Comparison of ENCODE assay signal across 12 cellular contexts in genomic region chr21:17901458-17902092, GRCh38.
DNase-seq lines count a peak whose midpoint lies in the region; ATAC-seq and TF ChIP-seq lines count a peak whose summit lies in the region.
"Had no signal": no experiment of that assay in that cellular context is flagged by ENCODE, and none has a peak within 500 bp of the region (broad histone marks: within the 10 kb centered on the region; RNA-seq: fewer than 3 reads in every experiment).

No MANE protein-coding gene starts in this region.

- H3K79me2 ChIP-seq in GM23248 (ENCODE audit: insufficient read depth) (no peaks in the 10 kb centered on the region), mammary epithelial cell (ENCODE audit: insufficient read depth, low read length) (no peaks in the 10 kb centered on the region)

- no peak overlapping the region for H3K4me3 ChIP-seq in GM23248
- no peak overlapping the region for H3K4me3 ChIP-seq in mammary epithelial cell (replicated peaks in 1 of 3; ENCODE audit: insufficient read depth in 1 of 3, low read depth in 2 of 3, low read length in 3 of 3)

- no peak for ATAC-seq in HG03442 (IDR thresholded peaks at IDR 0.05; ENCODE audit: unreplicated experiment)

- H3K9me3 ChIP-seq in GM23248 (ENCODE audit: low read depth) (no peaks in the 10 kb centered on the region), mammary epithelial cell (replicated peaks; ENCODE audit: insufficient read depth, low read length) (no peaks in the 10 kb centered on the region)

- peaks cover 36% of the 10 kb centered on the region for H3K9me3 Mint-ChIP-seq in mesothelial cell of epicardium
- peaks cover 18% of the 10 kb centered on the region for H3K9me3 Mint-ChIP-seq in activated CD4-positive, alpha-beta T cell treated with anti-CD3 and anti-CD28 coated beads, Interleukin-2, amount 10 ng/mL, durations not matched to agents 24 days and 14 days

- dilution Hi-C loops in mammary epithelial cell (cut with HindIII; ENCODE audit: low sequenced_read_pairs) = loop anchor here (25.0 kb wide), 1 partner anchor 239 kb away; no protein-coding TSS in a partner anchor

- no peak overlapping the region for H3K27ac ChIP-seq in GM23248
- no peak overlapping the region for H3K27ac ChIP-seq in mammary epithelial cell (ENCODE audit: insufficient read depth, low read depth, low read length)

- no peaks in the 10 kb centered on the region for H3F3A ChIP-seq in GM23248 (ENCODE audit: insufficient read depth)

- H3K27me3 Mint-ChIP-seq in mesothelial cell of epicardium (ENCODE audit: low read depth) = no peaks in the 10 kb centered on the region
- H3K27me3 Mint-ChIP-seq in activated CD4-positive, alpha-beta T cell treated with anti-CD3 and anti-CD28 coated beads, Interleukin-2, amount 10 ng/mL, durations not matched to agents 24 days and 14 days = peaks cover 3% of the 10 kb centered on the region
- H3K27me3 Mint-ChIP-seq: CD4-positive, alpha-beta memory T cell had no signal

- H3K4me1 ChIP-seq in GM23248 (ENCODE audit: insufficient read depth) (no peaks in the 10 kb centered on the region), mammary epithelial cell (ENCODE audit: insufficient read depth, low read length) (peaks cover 3% of the 10 kb centered on the region)

- 67 to 68% methylated on average over 10 of the region's 10 CpGs for WGBS in GM23248 (ENCODE audit: low coverage in 1 of 2, low lambda C conversion rate in 2 of 2, missing lambda C conversion rate in 2 of 2), 2 experiments
- WGBS in mammary epithelial cell (ENCODE audit: low coverage, missing lambda C conversion rate) = 83% methylated on average over 9 of the region's 10 CpGs

- H3K4me2 ChIP-seq in GM23248 (ENCODE audit: unreplicated experiment) (no peak overlapping the region), mammary epithelial cell (ENCODE audit: insufficient read depth, low read depth, low read length) (no peak overlapping the region)

- in situ Hi-C loops in GM23248 (cut with MboI) = loop anchor here (5.0 kb wide), 1 partner anchor 224 kb away; no protein-coding TSS in a partner anchor
- in situ Hi-C loops in mammary epithelial cell (cut with MboI; ENCODE audit: low sequenced_read_pairs in 2 of 2) = loop anchor here (5.0 kb wide), 1 partner anchor 224 kb away; no protein-coding TSS in a partner anchor

- H3K9me2 ChIP-seq in GM23248 (ENCODE audit: insufficient read depth) = no peaks in the 10 kb centered on the region

- H3K9ac ChIP-seq in GM23248 (no peak overlapping the region), mammary epithelial cell (ENCODE audit: insufficient read depth, low read length) (no peak overlapping the region)

- peak overlapping the region; percentile 62 for H3K27ac Mint-ChIP-seq in mesothelial cell of epicardium
- H3K27ac Mint-ChIP-seq in activated CD4-positive, alpha-beta T cell treated with anti-CD3 and anti-CD28 coated beads, Interleukin-2, amount 10 ng/mL, durations not matched to agents 24 days and 14 days = no peak overlapping the region

- peak; percentile 11 for DNase-seq in GM23248
- peak; percentile 51 for DNase-seq in NCI-H345 (lab: John Stamatoyannopoulos, UW)
- DNase-seq in mammary epithelial cell = peak; percentile 40
- no peak for DNase-seq in mesothelial cell of epicardium (ENCODE audit: low spot score in 2 of 2, unreplicated experiment in 2 of 2)
- DNase-seq in kidney glomerular epithelial cell (lab: John Stamatoyannopoulos, UW) = no peak
- DNase-seq in activated CD4-positive, alpha-beta T cell treated with anti-CD3 and anti-CD28 coated beads, Interleukin-2, amount 10 ng/mL, durations not matched to agents 24 days and 14 days = no peak
- DNase-seq: CD4-positive, alpha-beta memory T cell; head of caudate nucleus; NCI-H2029; OCI-M1; T-helper 9 cell had no signal

- H2AFZ ChIP-seq in GM23248 (no peak overlapping the region; the same call in 1 of the 2 replicates), mammary epithelial cell (ENCODE audit: low read depth, low read length) (no peak overlapping the region)

- H4K20me1 ChIP-seq in GM23248 (ENCODE audit: insufficient read depth) = no peaks in the 10 kb centered on the region
- no peaks in the 10 kb centered on the region for H4K20me1 ChIP-seq in mammary epithelial cell (ENCODE audit: insufficient read depth, low read length)

- BruUV-seq in mammary epithelial cell (replicated peaks; lab: Mats Ljungman, UMichigan) = no TSS peak

- H3K4me3 Mint-ChIP-seq in mesothelial cell of epicardium = no peak overlapping the region
- H3K4me3 Mint-ChIP-seq in activated CD4-positive, alpha-beta T cell treated with anti-CD3 and anti-CD28 coated beads, Interleukin-2, amount 10 ng/mL, durations not matched to agents 24 days and 14 days = no peak overlapping the region
- H3K4me3 Mint-ChIP-seq: CD4-positive, alpha-beta memory T cell had no signal

- peaks cover 6% of the 10 kb centered on the region for H3K36me3 Mint-ChIP-seq in mesothelial cell of epicardium
- peaks cover 9% of the 10 kb centered on the region for H3K36me3 Mint-ChIP-seq in activated CD4-positive, alpha-beta T cell treated with anti-CD3 and anti-CD28 coated beads, Interleukin-2, amount 10 ng/mL, durations not matched to agents 24 days and 14 days (ENCODE audit: low read depth)

- TF ChIP-seq CTCF in mammary epithelial cell (conservative IDR thresholded peaks at IDR 0.05 in 1 of 2, IDR thresholded peaks at IDR 0.05 in 1 of 2; ENCODE audit: extremely low read depth in 1 of 2, insufficient read depth in 1 of 2, low read depth in 1 of 2, low read length in 2 of 2) (no peak), mesothelial cell of epicardium (IDR thresholded peaks at IDR 0.05; ENCODE audit: unreplicated experiment) (no peak)

- H3K4me1 Mint-ChIP-seq in mesothelial cell of epicardium = peaks cover 17% of the 10 kb centered on the region
- peaks cover 22% of the 10 kb centered on the region for H3K4me1 Mint-ChIP-seq in activated CD4-positive, alpha-beta T cell treated with anti-CD3 and anti-CD28 coated beads, Interleukin-2, amount 10 ng/mL, durations not matched to agents 24 days and 14 days

- intact Hi-C loops in mammary epithelial cell (cut with micrococcal nuclease) = loop anchor here (2.0 to 5.0 kb wide), 3 partner anchors 23 to 289 kb away; partner anchors contain the start of genes BTG3 and C21orf91
- intact Hi-C loops in activated CD4-positive, alpha-beta T cell treated with anti-CD3 and anti-CD28 coated beads, Interleukin-2, amount 10 ng/mL, durations not matched to agents 24 days and 14 days (cut with micrococcal nuclease) = loop anchor here (5.0 to 10.0 kb wide), 3 partner anchors 79 to 517 kb away; no protein-coding TSS in a partner anchor

- H3K36me3 ChIP-seq in GM23248 (ENCODE audit: low read depth) (no peaks in the 10 kb centered on the region), mammary epithelial cell (ENCODE audit: insufficient read depth, low read length) (no peaks in the 10 kb centered on the region)

- CTCF ChIA-PET in mammary epithelial cell (lab: Charles Lee; ENCODE audit: low non-redundant PET) = no interaction called here

- H3K27me3 ChIP-seq in GM23248 (replicated peaks; ENCODE audit: insufficient read depth) (0 out of 2 replicates have a peak, but pooled peaks cover 6% of the 10 kb centered on the region), mammary epithelial cell (ENCODE audit: insufficient read depth, low read length) (no peaks in the 10 kb centered on the region)

Comparison
In these comparisons a context has a peak if more than half of its experiments do, and no peak if none do; other contexts are left out.
1. DNase-seq: peak in GM23248 (single experiment), NCI-H345 (single experiment) and mammary epithelial cell (single experiment); none in mesothelial cell of epicardium (0 of 2), kidney glomerular epithelial cell (single experiment) and activated CD4-positive, alpha-beta T cell treated with anti-CD3 and anti-CD28 coated beads, Interleukin-2, amount 10 ng/mL, durations not matched to agents 24 days and 14 days (single experiment).